31 cellular contexts compared by ENCODE assay signal in the genomic region with DNA sequence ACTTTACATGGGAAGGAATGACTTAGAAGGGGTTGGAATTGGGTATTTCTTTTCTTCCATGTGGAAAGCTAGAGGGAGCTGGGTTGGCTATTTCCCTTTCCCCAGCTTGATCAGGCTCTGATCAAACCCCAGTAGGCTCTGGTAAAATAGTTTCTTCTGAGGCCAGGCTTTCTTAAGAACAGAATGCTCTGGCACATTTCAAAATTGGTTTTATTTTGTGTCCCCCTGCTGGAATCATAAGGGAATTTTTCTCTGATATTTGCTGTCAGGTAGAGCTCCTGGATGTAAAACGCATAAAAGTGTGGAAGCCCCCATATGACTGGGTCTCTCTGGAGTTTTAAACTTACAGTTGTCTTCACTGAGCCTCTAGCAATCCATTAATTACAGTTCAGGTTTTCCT. TPM values are rescaled to one million over a fixed set of nuclear protein-coding genes. Genes with fewer than 3 reads are reported as not detected.
DNase-seq lines count a peak whose midpoint lies in the region; ATAC-seq and TF ChIP-seq lines count a peak whose summit lies in the region.
"Had no signal": no experiment of that assay in that cellular context is flagged by ENCODE, and none has a peak within 500 bp of the region (broad histone marks: within the 10 kb centered on the region; RNA-seq: fewer than 3 reads in every experiment).

No MANE protein-coding gene starts in this region.

- TF ChIP-seq POLR2A in IMR-90 (IDR thresholded peaks at IDR 0.05; ENCODE audit: low read depth, low read length): no peak
- no peak for TF ChIP-seq POLR2A in tibial nerve (IDR thresholded peaks at IDR 0.05)

- H3K27ac ChIP-seq in AG04450 (ENCODE audit: low read depth, low read length) (no peak overlapping the region), IMR-90 (ENCODE audit: insufficient read depth, low read length) (no peak overlapping the region), tibial nerve (no peak overlapping the region)
- H3K27ac ChIP-seq: BLaER1, breast epithelium, dorsolateral prefrontal cortex, epithelial cell of prostate, gastroesophageal sphincter, Peyer's patch, right lobe of liver, SJCRH30, testis, vagina had no signal

- intact Hi-C loops in IMR-90 (cut with micrococcal nuclease): no loop called here

- no peak overlapping the region for H2AFZ ChIP-seq in IMR-90 (replicated peaks; ENCODE audit: low read length, poor library complexity)

- H4K20me1 ChIP-seq in IMR-90 (ENCODE audit: insufficient read depth, low read length): no peaks in the 10 kb centered on the region
- H4K20me1 ChIP-seq: BLaER1 had no signal

- H2BK5ac ChIP-seq in IMR-90 (ENCODE audit: low read depth, low read length, poor library complexity, severe bottlenecking): no peak overlapping the region

- no peak for DNase-seq in AG04450 (ENCODE audit: low read depth, low spot score)
- no peak for DNase-seq in IMR-90
- DNase-seq in astrocyte of the spinal cord (ENCODE audit: low read depth, low spot score): no peak
- DNase-seq in fibroblast of pulmonary artery (ENCODE audit: low read depth): no peak
- no peak for DNase-seq in NCI-H1092 (lab: John Stamatoyannopoulos, UW)
- DNase-seq in COR-L47 (lab: John Stamatoyannopoulos, UW): no peak
- DNase-seq in tibial nerve (ENCODE audit: low spot score in 2 of 2): no peak
- DNase-seq in NCI-H2029 (lab: John Stamatoyannopoulos, UW): no peak
- DNase-seq: activated CD4-positive, CD25-positive, alpha-beta regulatory T cell treated with anti-CD3 and anti-CD28 coated beads, Interleukin-2, amount 50 U/mL, for 72 hours; activated effector memory CD4-positive, alpha-beta T cell treated with anti-CD3 and anti-CD28 coated beads, Interleukin-2, amount 50 U/mL, for 16 hours; activated naive CD8-positive, alpha-beta T cell treated with anti-CD3 and anti-CD28 coated beads, Interleukin-2, amount 50 U/mL, for 24 hours; dorsolateral prefrontal cortex; islet precursor cell; left ventricle myocardium superior; NCI-H1417; NCI-H446 treated with DMSO at 0.1 percent for 48 hours; Peyer's patch; posterior cingulate gyrus; right lobe of liver; SJCRH30; stimulated activated naive CD4-positive, alpha-beta T cell treated with Interleukin-2 at 50 U/mL for 16 hours; testis had no signal

- H2BK20ac ChIP-seq in IMR-90 (ENCODE audit: low read depth, low read length): no peak overlapping the region

- TF ChIP-seq CTCF in AG04450 (IDR thresholded peaks at IDR 0.05; ENCODE audit: low read depth, low read length): peak; percentile 31; the same call in 1 of the 2 replicates
- TF ChIP-seq CTCF in IMR-90 (conservative IDR thresholded peaks at IDR 0.05; ENCODE audit: low read depth, low read length): peak; percentile 19; the same call in 1 of the 2 replicates
- peak; percentile 23 for TF ChIP-seq CTCF in astrocyte of the spinal cord (IDR thresholded peaks at IDR 0.05; ENCODE audit: low read depth, low read length)
- TF ChIP-seq CTCF in fibroblast of pulmonary artery (IDR thresholded peaks at IDR 0.05; ENCODE audit: low read length, missing control alignments): peak; percentile 24
- TF ChIP-seq CTCF in tibial nerve (IDR thresholded peaks at IDR 0.05): no peak

- no peak overlapping the region for H4K8ac ChIP-seq in IMR-90 (ENCODE audit: low read depth in 2 of 2, low read length in 2 of 2)

- H3K23ac ChIP-seq in IMR-90 (ENCODE audit: low read depth, low read length): no peak overlapping the region

- no peaks in the 10 kb centered on the region; the same call in 1 of the 2 replicates for H3K4me1 ChIP-seq in IMR-90 (ENCODE audit: control insufficient read depth, insufficient read depth, low read length)
- H3K4me1 ChIP-seq in tibial nerve: peaks cover 0 to 9% (median 0%) of the 10 kb centered on the region in 4 donors
- H3K4me1 ChIP-seq: BLaER1, breast epithelium, Peyer's patch, right lobe of liver, SJCRH30, testis had no signal

- no peaks in the 10 kb centered on the region; a peak in 1 of 4 replicates for H3K79me1 ChIP-seq in IMR-90 (ENCODE audit: low read depth in 1 of 2, low read length in 2 of 2)

- CTCF ChIA-PET in AG04450 (lab: Charles Lee): interaction anchor here (2.3 to 2.6 kb wide), 2 partner anchors 15 kb away, joined by 10 to 22 read pairs; no protein-coding TSS in a partner anchor
- CTCF ChIA-PET in IMR-90 (lab: Yijun Ruan, JAX): interaction anchor here (0.6 kb wide), 1 partner anchor 11 kb away, joined by 3 read pairs; no protein-coding TSS in a partner anchor

- H2BK15ac ChIP-seq in IMR-90 (ENCODE audit: low read depth, low read length): no peak overlapping the region

- WGBS in IMR-90 (ENCODE audit: extremely low coverage in 2 of 2, insufficient read length in 1 of 2), 2 experiments: 50% methylated on average over 1 of the region's 1 CpG; no CpG with 5 or more reads in 1 of the 2 experiments
- 97% methylated on average over 1 of the region's 1 CpG for WGBS in tibial nerve, 2 donors

- POLR2A ChIA-PET in AG04450 (lab: Yijun Ruan, JAX) (no interaction called here), IMR-90 (lab: Charles Lee; ENCODE audit: unreplicated experiment) (no interaction called here)

- H3K9ac ChIP-seq in IMR-90 (ENCODE audit: low read depth, low read length): no peak overlapping the region
- H3K9ac ChIP-seq: BLaER1 had no signal

- no peaks in the 10 kb centered on the region for H3K27me3 ChIP-seq in AG04450 (ENCODE audit: control insufficient read depth, insufficient read depth, low read length)
- H3K27me3 ChIP-seq in IMR-90 (ENCODE audit: control insufficient read depth, insufficient read depth, low read length): no peaks in the 10 kb centered on the region
- no peaks in the 10 kb centered on the region for H3K27me3 ChIP-seq in tibial nerve
- H3K27me3 ChIP-seq: BLaER1, breast epithelium, dorsolateral prefrontal cortex, gastroesophageal sphincter, Peyer's patch, right lobe of liver, SJCRH30, testis, vagina had no signal

- no TSS peak for BruUV-seq in IMR-90 (replicated peaks; lab: Mats Ljungman, UMichigan)

- H2BK120ac ChIP-seq in IMR-90 (ENCODE audit: low read depth, low read length): no peak overlapping the region

- no peak overlapping the region for H2AK9ac ChIP-seq in IMR-90 (replicated peaks; ENCODE audit: low read depth, low read length, poor library complexity)

- H2AK5ac ChIP-seq in IMR-90 (ENCODE audit: low read depth, low read length): no peak overlapping the region

- dilution Hi-C loops in IMR-90 (cut with HindIII; ENCODE audit: low sequenced_read_pairs, unreplicated experiment): loop anchor here (25.0 kb wide), 1 partner anchor 242 kb away; no protein-coding TSS in a partner anchor

- no peak overlapping the region for H4K91ac ChIP-seq in IMR-90 (ENCODE audit: insufficient read depth, low read depth, low read length)

- no peak overlapping the region for H3K4me3 ChIP-seq in AG04450 (ENCODE audit: low read depth, low read length)
- H3K4me3 ChIP-seq in IMR-90 (ENCODE audit: insufficient read depth, low read depth, low read length): no peak overlapping the region
- no peak overlapping the region for H3K4me3 ChIP-seq in astrocyte of the spinal cord (ENCODE audit: low read depth, low read length)
- no peak overlapping the region for H3K4me3 ChIP-seq in fibroblast of pulmonary artery (replicated peaks; ENCODE audit: low read depth, low read length)
- H3K4me3 ChIP-seq in tibial nerve: no peak overlapping the region
- H3K4me3 ChIP-seq: BLaER1, breast epithelium, dorsolateral prefrontal cortex, gastroesophageal sphincter, Peyer's patch, right lobe of liver, SJCRH30, testis, vagina had no signal

- TF ChIP-seq RAD21 in IMR-90 (IDR thresholded peaks at IDR 0.05; ENCODE audit: low read length): no peak

- H3K36me3 ChIP-seq in IMR-90 (ENCODE audit: control insufficient read depth, insufficient read depth, low read length): no peaks in the 10 kb centered on the region
- no peaks in the 10 kb centered on the region for H3K36me3 ChIP-seq in tibial nerve
- H3K36me3 ChIP-seq: BLaER1, breast epithelium, gastroesophageal sphincter, Peyer's patch, right lobe of liver, SJCRH30, vagina had no signal

- H3K14ac ChIP-seq in IMR-90 (replicated peaks; ENCODE audit: low read depth, low read length): no peak overlapping the region

- no peak overlapping the region for H4K5ac ChIP-seq in IMR-90 (ENCODE audit: low read depth, low read length)

- in situ Hi-C loops in IMR-90 (cut with MboI; ENCODE audit: low sequenced_read_pairs) (loop anchor here (25.0 kb wide), 1 partner anchor 992 kb away; no protein-coding TSS in a partner anchor), astrocyte of the spinal cord (cut with HindIII; ENCODE audit: low sequenced_read_pairs) (no loop called here)

- H3K4me2 ChIP-seq in IMR-90 (ENCODE audit: low read depth, low read length): no peak overlapping the region
- H3K4me2 ChIP-seq: BLaER1 had no signal

- no peak for TF ChIP-seq EP300 in tibial nerve (IDR thresholded peaks at IDR 0.05)

- H3K56ac ChIP-seq in IMR-90 (ENCODE audit: extremely low read depth, insufficient read depth, low read length): no peak overlapping the region

- H3K9me3 ChIP-seq in AG04450 (ENCODE audit: control insufficient read depth, insufficient read depth, low read length) (no peaks in the 10 kb centered on the region), IMR-90 (ENCODE audit: control insufficient read depth, insufficient read depth, low read length) (no peaks in the 10 kb centered on the region), tibial nerve (peaks cover 0 to 5% (median 0%) of the 10 kb centered on the region in 4 donors)
- H3K9me3 ChIP-seq: Peyer's patch, right lobe of liver, SJCRH30, testis, vagina had no signal

- H3K4ac ChIP-seq in IMR-90 (ENCODE audit: low read depth, low read length): no peak overlapping the region

- no peaks in the 10 kb centered on the region for H3K9me1 ChIP-seq in IMR-90 (ENCODE audit: insufficient read depth, low read length)

- H3K18ac ChIP-seq in IMR-90 (ENCODE audit: low read depth, low read length): no peak overlapping the region

- no peak for ATAC-seq in IMR-90 (ENCODE audit: low read depth)
- ATAC-seq: activated naive CD8-positive, alpha-beta T cell treated with anti-CD3 and anti-CD28 coated beads, Interleukin-2, amount 50 U/mL, for 24 hours; gastroesophageal sphincter; left ventricle myocardium superior; right lobe of liver had no signal

TF ChIP-seq in IMR-90, 13 proteins besides CTCF, POLR2A, EP300 and RAD21 (continues in another document):
- no peak for TF ChIP-seq CHD1 (IDR thresholded peaks at IDR 0.05; ENCODE audit: low read depth, low read length)

RNA-seq across cellular contexts. Expression of a gene that starts 17.1 kb away (rescaled TPM):
- polyA plus RNA-seq in AG04450 (2011; rRNA removed) (not detected in 2 replicates), IMR-90 (2012; rRNA removed) (not detected in 2 replicates)
- not detected in 2 replicates for polyA minus RNA-seq in AG04450 (2011; rRNA and poly(A)+ RNA removed)
- total RNA-seq in IMR-90 (2012; rRNA removed) (not detected in 2 replicates), tibial nerve (not detected)
- polyA plus RNA-seq in IMR-90 (2012; cell fraction: cytosol; rRNA removed): not detected in 2 replicates
- polyA plus RNA-seq in IMR-90 (2012; cell fraction: nucleus; rRNA removed; ENCODE audit: low replicate concordance): not detected in 2 replicates
- total RNA-seq: A673; breast epithelium; dorsolateral prefrontal cortex; gastroesophageal sphincter; H4; left ventricle myocardium superior; right lobe of liver; SJCRH30; T-helper 1 cell treated with Interleukin-12 subunit alpha and Interleukin-12 subunit beta and Interleukin-4 antibody, amounts not matched to agents 30 ng/mL and 1 ng/mL, for 36 hours; vagina had no signal
- polyA plus RNA-seq: neural cell had no signal

RNA-seq across cellular contexts. Expression of a gene that starts 34.6 kb away (rescaled TPM):
- 251 and 293 TPM in 2 replicates for polyA plus RNA-seq in AG04450 (2011; rRNA removed)
- 163 and 167 TPM in 2 replicates for polyA minus RNA-seq in AG04450 (2011; rRNA and poly(A)+ RNA removed)
- 212 and 361 TPM in 2 replicates for total RNA-seq in IMR-90 (2012; rRNA removed)
- 91.0 and 132 TPM in 2 replicates for polyA plus RNA-seq in IMR-90 (2012; rRNA removed)
- polyA plus RNA-seq in IMR-90 (2012; cell fraction: cytosol; rRNA removed): 38.8 and 57.1 TPM in 2 replicates
- 9.7 and 50.2 TPM in 2 replicates for polyA plus RNA-seq in IMR-90 (2012; cell fraction: nucleus; rRNA removed; ENCODE audit: low replicate concordance)
- 100 to 1,000 TPM in 1 of 4 donors, 10 to 100 TPM in 3; 71.8 to 102 (median 78.7) TPM for total RNA-seq in tibial nerve

Comparison
In these comparisons a context has a peak if more than half of its experiments do, and no peak if none do; other contexts are left out.
1. CTCF ChIP-seq: peak in AG04450 (single experiment), IMR-90 (single experiment), astrocyte of the spinal cord (single experiment) and fibroblast of pulmonary artery (single experiment); none in tibial nerve (0 of 5).